28 cellular contexts compared by ENCODE assay signal in genomic region chr13:111555268-111555633, GRCh38.
"Had no signal": no experiment of that assay in that cellular context is flagged by ENCODE, and none has a peak within 500 bp of the region (broad histone marks: within the 10 kb centered on the region; RNA-seq: fewer than 3 reads in every experiment).

No MANE protein-coding gene starts in this region.

- H3K27me3 ChIP-seq: neural progenitor cell, ovary, right atrium auricular region, right lobe of liver had no signal

- H2AFZ ChIP-seq: hepatocyte, neural progenitor cell had no signal

- ATAC-seq: heart right ventricle; left cardiac atrium; left lung; lower lobe of right lung; natural killer cell; right lobe of liver; stimulated activated effector memory CD8-positive, alpha-beta T cell treated with anti-CD3 and anti-CD28 coated beads, Interleukin-12 subunit alpha, Interleukin-12 subunit beta, amount 100 ng/mL, for 72 hours had no signal

- DNase-seq: heart right ventricle; islet precursor cell; kidney glomerular epithelial cell; left cardiac atrium; left lung; lower lobe of right lung; mammary epithelial cell; mesenchymal stem cell; naive B cell; natural killer cell; nephron progenitor cell; ovary; right lobe of liver; stimulated activated CD4-positive, alpha-beta T cell treated with anti-CD3 and anti-CD28 coated beads, Interleukin-12 subunit alpha, Interleukin-12 subunit beta, amount 100 ng/mL, for 4 hours; stimulated activated CD4-positive, alpha-beta T cell treated with anti-CD3 and anti-CD28 coated beads, Interleukin-15, amount 100 ng/mL, for 24 hours; stimulated activated CD4-positive, alpha-beta T cell treated with anti-CD3 and anti-CD28 coated beads, Interleukin-2, amount 100 ng/mL, for 24 hours; stimulated activated CD4-positive, alpha-beta T cell treated with anti-CD3 and anti-CD28 coated beads, Interleukin-4, amount 100 ng/mL, for 24 hours; stimulated activated naive CD4-positive, alpha-beta T cell; tibial artery; trophoblast cell; upper lobe of right lung had no signal

- H3K9me3 ChIP-seq: heart right ventricle, left lung, lower lobe of right lung, ovary, right atrium auricular region, right lobe of liver, suprapubic skin, thoracic aorta, tibial artery, upper lobe of right lung had no signal

- H3K36me3 ChIP-seq: heart right ventricle, left lung, lower lobe of right lung, neural progenitor cell, ovary, right atrium auricular region, right lobe of liver, suprapubic skin, thoracic aorta, tibial artery, upper lobe of right lung had no signal

- H3K4me1 ChIP-seq: heart right ventricle, left lung, lower lobe of right lung, neural progenitor cell, right atrium auricular region, suprapubic skin, tibial artery, upper lobe of right lung had no signal

- H3K4me2 ChIP-seq: hepatocyte, neural progenitor cell, smooth muscle cell had no signal

- H3K9ac ChIP-seq: neural progenitor cell had no signal

- H3K4me3 ChIP-seq: heart right ventricle, hepatocyte, left lung, lower lobe of right lung, neural progenitor cell, ovary, right atrium auricular region, right lobe of liver, smooth muscle cell, suprapubic skin, thoracic aorta, tibial artery, upper lobe of right lung had no signal

- H3K27ac ChIP-seq: heart right ventricle, hepatocyte, left lung, lower lobe of right lung, neural progenitor cell, ovary, right atrium auricular region, right lobe of liver, suprapubic skin, thoracic aorta, tibial artery, upper lobe of right lung had no signal
